In the genomic region with DNA sequence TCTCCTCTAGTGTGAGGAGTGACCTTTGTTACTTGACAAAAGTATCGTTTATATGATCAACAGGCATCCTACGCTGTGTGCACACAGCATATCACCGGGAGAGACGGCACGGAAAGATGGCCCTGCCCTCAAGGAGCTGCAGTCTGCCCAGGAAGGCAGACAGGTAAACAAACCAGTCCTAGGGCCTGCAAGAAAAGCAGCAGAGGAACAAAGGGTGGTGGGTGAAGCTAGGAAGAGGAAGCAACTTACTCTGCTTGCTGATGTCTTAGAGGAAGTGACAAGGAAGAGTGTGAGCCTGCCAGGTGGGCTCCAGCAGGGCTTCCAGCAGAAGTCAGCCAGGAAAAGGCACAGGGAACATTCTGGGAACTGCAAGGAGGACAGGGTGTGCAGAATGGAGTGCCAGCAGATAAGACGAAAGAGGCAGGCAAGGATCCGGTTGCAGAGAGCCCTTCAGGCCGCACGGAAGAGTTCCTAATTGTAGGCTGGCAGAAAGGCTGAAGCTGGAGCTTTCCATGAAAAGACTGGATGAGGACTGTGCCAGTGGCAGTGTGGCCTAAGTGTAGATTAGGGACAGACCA, we compare ENCODE assay signal across 8 cellular contexts.
DNase-seq lines count a peak whose midpoint lies in the region; ATAC-seq and TF ChIP-seq lines count a peak whose summit lies in the region.

No MANE protein-coding gene starts in this region.

- H3K27ac ChIP-seq in SK-N-SH (ENCODE audit: low read depth in 2 of 2, low read length in 1 of 2), result peak overlapping the region; percentile 75 to 89
- H3K27ac ChIP-seq in foreskin keratinocyte, result peak overlapping the region; percentile 78

- H3K4me3 ChIP-seq in SK-N-SH (ENCODE audit: low read depth in 2 of 2, low read length in 1 of 2), result peak overlapping the region; percentile 59 to 84

- no peaks in the 10 kb centered on the region for H3K9me3 Mint-ChIP-seq in activated T-cell treated with anti-CD3 and anti-CD28 coated beads, Interleukin-2, amount 50 U/mL, for 72 hours

- H3K4me1 ChIP-seq in SK-N-SH (ENCODE audit: control insufficient read depth in 1 of 2, insufficient read depth in 2 of 2, low read depth in 1 of 2, low read length in 1 of 2) (peaks cover 25 to 33% of the 10 kb centered on the region in 2 experiments; a peak in 3 of 4 replicates), foreskin keratinocyte (peaks cover 25% of the 10 kb centered on the region)

- no peak for ATAC-seq in SK-N-SH treated with all-trans-retinoic acid at 6 μM for 48 hours
- ATAC-seq in activated T-cell treated with anti-CD3 and anti-CD28 coated beads, Interleukin-2, amount 50 U/mL, for 72 hours (replicated peaks in 1 of 2), result no peak
- ATAC-seq in foreskin keratinocyte, result peak; percentile 55
- peak; percentile 47 for ATAC-seq in omental fat pad (ENCODE audit: low FRiP score)

- H4K20me1 ChIP-seq in SK-N-SH (ENCODE audit: insufficient read depth), result peaks cover 14% of the 10 kb centered on the region; the same call in 1 of the 2 replicates

- peak overlapping the region; percentile 77; the same call in 1 of the 2 replicates for H3K4me2 ChIP-seq in SK-N-SH

- H3K9ac ChIP-seq in SK-N-SH, result peak overlapping the region; percentile 76; the same call in 1 of the 2 replicates

- peaks cover 52% of the 10 kb centered on the region for H3K4me1 Mint-ChIP-seq in activated T-cell treated with anti-CD3 and anti-CD28 coated beads, Interleukin-2, amount 50 U/mL, for 72 hours (ENCODE audit: low read depth)

- H2AFZ ChIP-seq in SK-N-SH (ENCODE audit: low read depth), result peak overlapping the region; percentile 83; the same call in 1 of the 2 replicates

- H3K4me3 Mint-ChIP-seq in activated T-cell treated with anti-CD3 and anti-CD28 coated beads, Interleukin-2, amount 50 U/mL, for 72 hours, result peak overlapping the region; percentile 94 to 97

- H3K27me3 ChIP-seq in SK-N-SH (ENCODE audit: insufficient read depth), result no peaks in the 10 kb centered on the region
- no peaks in the 10 kb centered on the region for H3K27me3 ChIP-seq in foreskin keratinocyte

- H3K36me3 ChIP-seq in SK-N-SH (replicated peaks in 1 of 2; ENCODE audit: control insufficient read depth in 1 of 2, insufficient read depth in 2 of 2, low read length in 1 of 2), result peaks cover 8 to 15% of the 10 kb centered on the region in 2 experiments

- peaks cover 37% of the 10 kb centered on the region for H3K79me2 ChIP-seq in SK-N-SH (ENCODE audit: insufficient read depth)

- WGBS in SK-N-SH (ENCODE audit: low lambda C conversion rate), result 91% methylated on average over 9 of the region's 9 CpGs

- peak overlapping the region; percentile 98 for H3K27ac Mint-ChIP-seq in activated T-cell treated with anti-CD3 and anti-CD28 coated beads, Interleukin-2, amount 50 U/mL, for 72 hours

- no peak for DNase-seq in SK-N-SH
- DNase-seq in NCI-H69 (lab: John Stamatoyannopoulos, UW), result peak; percentile 59
- DNase-seq in activated T-cell treated with anti-CD3 and anti-CD28 coated beads, Interleukin-2, amount 50 U/mL, for 72 hours, result peak in 1 of 2 donors; percentile 41
- DNase-seq in foreskin keratinocyte, result peak; percentile 63 to 84
- no peak for DNase-seq in omental fat pad (ENCODE audit: low spot score)
- DNase-seq in NCI-H446 treated with DMSO at 0.1 percent for 48 hours (lab: John Stamatoyannopoulos, UW), result no peak
- no peak for DNase-seq in NCI-H146 treated with DMSO at 0.1 percent for 48 hours (lab: John Stamatoyannopoulos, UW; ENCODE audit: unreplicated experiment)

- H3K9me3 ChIP-seq in SK-N-SH, result no peaks in the 10 kb centered on the region

- CTCF ChIA-PET in SK-N-SH (lab: Yijun Ruan, JAX), result interaction anchor here (0.7 to 2.0 kb wide), 5 partner anchors 15 to 391 kb away, joined by 3 to 6 read pairs (median 3); no protein-coding TSS in a partner anchor

- TF ChIP-seq EP300 in SK-N-SH (IDR thresholded peaks at IDR 0.05; ENCODE audit: borderline replicate concordance in 1 of 2, low read depth in 1 of 2, low read length in 1 of 2), result no peak

- TF ChIP-seq CTCF in SK-N-SH (IDR thresholded peaks at IDR 0.05) (no peak), foreskin keratinocyte (conservative IDR thresholded peaks at IDR 0.05) (no peak), omental fat pad (IDR thresholded peaks at IDR 0.05) (no peak)

- peaks cover 22% of the 10 kb centered on the region for H3F3A ChIP-seq in SK-N-SH (replicated peaks; ENCODE audit: insufficient read depth)

- H3K9me2 ChIP-seq in SK-N-SH, result no peaks in the 10 kb centered on the region

- POLR2A ChIA-PET in SK-N-SH (lab: Yijun Ruan, JAX), result no interaction called here

- no peak for TF ChIP-seq RAD21 in SK-N-SH (IDR thresholded peaks at IDR 0.05; ENCODE audit: low read length)

- peaks cover 0 to 10% of the 10 kb centered on the region in 2 donors for H3K36me3 Mint-ChIP-seq in activated T-cell treated with anti-CD3 and anti-CD28 coated beads, Interleukin-2, amount 50 U/mL, for 72 hours (ENCODE audit: insufficient read depth in 2 of 2)

- no peaks in the 10 kb centered on the region for H3K27me3 Mint-ChIP-seq in activated T-cell treated with anti-CD3 and anti-CD28 coated beads, Interleukin-2, amount 50 U/mL, for 72 hours (ENCODE audit: low read depth)

TF ChIP-seq in SK-N-SH, 30 proteins besides CTCF, POLR2A, EP300 and RAD21:
- TF ChIP-seq CHD2 (IDR thresholded peaks at IDR 0.05; ENCODE audit: low read length, partially characterized antibody) (no peak), SMC3 (IDR thresholded peaks at IDR 0.05; ENCODE audit: low read depth, low read length) (no peak)

TF ChIP-seq in SK-N-SH treated with all-trans-retinoic acid at 6 μM for 48 hours, 23 proteins besides CTCF, POLR2A, EP300 and RAD21:
- TF ChIP-seq TCF4 (CRISPR knock-in tag; IDR thresholded peaks at IDR 0.05; ENCODE audit: borderline replicate concordance), result no peak
- no peak for TF ChIP-seq ESRRG (CRISPR knock-in tag; IDR thresholded peaks at IDR 0.05)
- TF ChIP-seq ZNF565 (CRISPR knock-in tag; conservative IDR thresholded peaks at IDR 0.05; ENCODE audit: low read depth), result no peak
- TF ChIP-seq CSDC2 (CRISPR knock-in tag; IDR thresholded peaks at IDR 0.05), result no peak
- TF ChIP-seq POU6F1 (CRISPR knock-in tag; IDR thresholded peaks at IDR 0.05; ENCODE audit: borderline replicate concordance, low read depth), result no peak
- TF ChIP-seq PPARA (CRISPR knock-in tag; IDR thresholded peaks at IDR 0.05; ENCODE audit: borderline replicate concordance), result no peak
- no peak for TF ChIP-seq ARNTL (CRISPR knock-in tag; IDR thresholded peaks at IDR 0.05; ENCODE audit: borderline replicate concordance, low read depth)
- TF ChIP-seq ZC3H10 (CRISPR knock-in tag; IDR thresholded peaks at IDR 0.05), result no peak
- TF ChIP-seq ZFP3 (CRISPR knock-in tag; IDR thresholded peaks at IDR 0.05), result no peak
- no peak for TF ChIP-seq SNAI2 (CRISPR knock-in tag; IDR thresholded peaks at IDR 0.05)
- TF ChIP-seq ISL1 (CRISPR knock-in tag; IDR thresholded peaks at IDR 0.05), result no peak
- TF ChIP-seq TOX (CRISPR knock-in tag; IDR thresholded peaks at IDR 0.05; ENCODE audit: borderline replicate concordance), result no peak
- TF ChIP-seq ZNF70 (CRISPR knock-in tag; IDR thresholded peaks at IDR 0.05), result no peak
- TF ChIP-seq OSR1 (CRISPR knock-in tag; IDR thresholded peaks at IDR 0.05), result no peak

Comparison
In these comparisons a context has a peak if more than half of its experiments do, and no peak if none do; other contexts are left out.
1. DNase-seq: peak in NCI-H69 (single experiment) and foreskin keratinocyte (2 of 2); none in SK-N-SH (single experiment), omental fat pad (single experiment), NCI-H446 treated with DMSO at 0.1 percent for 48 hours (single experiment) and NCI-H146 treated with DMSO at 0.1 percent for 48 hours (single experiment).
2. ATAC-seq: peak in foreskin keratinocyte (single experiment) and omental fat pad (single experiment); none in SK-N-SH treated with all-trans-retinoic acid at 6 μM for 48 hours (single experiment) and activated T-cell treated with anti-CD3 and anti-CD28 coated beads, Interleukin-2, amount 50 U/mL, for 72 hours (0 of 2).